In genomic region chr1:47859092-47859743, GRCh38 we compare ENCODE assay signal across 19 cellular contexts.
DNase-seq lines count a peak whose midpoint lies in the region; ATAC-seq and TF ChIP-seq lines count a peak whose summit lies in the region.
"Had no signal": no experiment of that assay in that cellular context is flagged by ENCODE, and none has a peak within 500 bp of the region (broad histone marks: within the 10 kb centered on the region; RNA-seq: fewer than 3 reads in every experiment).

No MANE protein-coding gene starts in this region.

- no peak overlapping the region for H3K27ac ChIP-seq in mesenchymal stem cell (ENCODE audit: low read length, poor library complexity, severe bottlenecking)
- H3K27ac ChIP-seq: HL-60, KMS-11, Peyer's patch had no signal

- peaks cover 1% of the 10 kb centered on the region for H3K4me1 ChIP-seq in mesenchymal stem cell (ENCODE audit: control insufficient read depth, insufficient read depth, low read depth, low read length)
- H3K4me1 ChIP-seq: Peyer's patch had no signal

- H2BK15ac ChIP-seq in mesenchymal stem cell (ENCODE audit: low read depth, poor library complexity, severe bottlenecking) = no peak overlapping the region

- no peaks in the 10 kb centered on the region for H3K36me3 Mint-ChIP-seq in activated CD8-positive, alpha-beta T cell treated with anti-CD3 and anti-CD28 coated beads, Interleukin-2, amount 10 ng/mL, durations not matched to agents 7 days and 5 days (ENCODE audit: low read depth)
- H3K36me3 Mint-ChIP-seq in activated CD8-positive, alpha-beta T cell treated with anti-CD3 and anti-CD28 coated beads for 36 hours (ENCODE audit: low read depth) = no peaks in the 10 kb centered on the region
- H3K36me3 Mint-ChIP-seq in naive thymus-derived CD8-positive, alpha-beta T cell = no peaks in the 10 kb centered on the region

- H3K27me3 Mint-ChIP-seq in activated CD8-positive, alpha-beta T cell treated with anti-CD3 and anti-CD28 coated beads, Interleukin-2, amount 10 ng/mL, durations not matched to agents 7 days and 5 days (ENCODE audit: low read depth) = peaks cover 27% of the 10 kb centered on the region
- peaks cover 1% of the 10 kb centered on the region for H3K27me3 Mint-ChIP-seq in activated CD8-positive, alpha-beta T cell treated with anti-CD3 and anti-CD28 coated beads for 36 hours
- H3K27me3 Mint-ChIP-seq in naive thymus-derived CD8-positive, alpha-beta T cell = peaks cover 0 to 14% (median 3%) of the 10 kb centered on the region in 5 donors

- no peaks in the 10 kb centered on the region for H3K79me1 ChIP-seq in mesenchymal stem cell (replicated peaks; ENCODE audit: low read length, poor library complexity, severe bottlenecking)

- no peaks in the 10 kb centered on the region for H3K36me3 ChIP-seq in mesenchymal stem cell (ENCODE audit: control insufficient read depth in 1 of 2, insufficient read depth in 2 of 2, low read depth in 1 of 2, low read length in 2 of 2)
- H3K36me3 ChIP-seq: Peyer's patch had no signal

- H3K27ac Mint-ChIP-seq in activated CD8-positive, alpha-beta T cell treated with anti-CD3 and anti-CD28 coated beads, Interleukin-2, amount 10 ng/mL, durations not matched to agents 7 days and 5 days = no peak overlapping the region
- no peak overlapping the region for H3K27ac Mint-ChIP-seq in activated CD8-positive, alpha-beta T cell treated with anti-CD3 and anti-CD28 coated beads for 36 hours
- H3K27ac Mint-ChIP-seq in naive thymus-derived CD8-positive, alpha-beta T cell = peak overlapping the region in 1 of 10 donors; percentile 2

- peak; percentile 27 for DNase-seq in activated CD8-positive, alpha-beta T cell treated with anti-CD3 and anti-CD28 coated beads, Interleukin-2, amount 10 ng/mL, durations not matched to agents 7 days and 5 days
- DNase-seq in activated CD8-positive, alpha-beta T cell treated with anti-CD3 and anti-CD28 coated beads for 36 hours = no peak
- DNase-seq in SW480 (ENCODE audit: low spot score) = peak; percentile 81
- DNase-seq in epithelial cell of esophagus (ENCODE audit: low read depth) = peak; percentile 6
- DNase-seq in naive thymus-derived CD8-positive, alpha-beta T cell = no peak
- DNase-seq in mesenchymal stem cell = no peak
- no peak for DNase-seq in middle frontal gyrus (ENCODE audit: extremely low spot score, low spot score)
- DNase-seq: 8988T, C1 segment of cervical spinal cord, MV-4-11, NCI-H1417 treated with DMSO at 0.1 percent for 48 hours, NCI-H2029, NCI-H2171 treated with DMSO at 0.1 percent for 48 hours, NCI-H774, Peyer's patch, SHP77 treated with DMSO at 0.1 percent for 48 hours had no signal

- H3K4ac ChIP-seq in mesenchymal stem cell (ENCODE audit: low read depth in 1 of 2, low read length in 2 of 2) = no peak overlapping the region

- no peak overlapping the region for H2BK12ac ChIP-seq in mesenchymal stem cell (ENCODE audit: low read length in 2 of 2)

- peaks cover 12% of the 10 kb centered on the region for H3K4me1 Mint-ChIP-seq in activated CD8-positive, alpha-beta T cell treated with anti-CD3 and anti-CD28 coated beads, Interleukin-2, amount 10 ng/mL, durations not matched to agents 7 days and 5 days (ENCODE audit: low read depth)
- no peaks in the 10 kb centered on the region for H3K4me1 Mint-ChIP-seq in activated CD8-positive, alpha-beta T cell treated with anti-CD3 and anti-CD28 coated beads for 36 hours (ENCODE audit: low read depth)
- H3K4me1 Mint-ChIP-seq in naive thymus-derived CD8-positive, alpha-beta T cell = peaks cover 0 to 16% (median 6%) of the 10 kb centered on the region in 4 donors

- no peak overlapping the region for H3K4me2 ChIP-seq in mesenchymal stem cell (ENCODE audit: low read length, poor library complexity, severe bottlenecking)
- H3K4me2 ChIP-seq: KMS-11 had no signal

- H3K9me3 Mint-ChIP-seq in activated CD8-positive, alpha-beta T cell treated with anti-CD3 and anti-CD28 coated beads, Interleukin-2, amount 10 ng/mL, durations not matched to agents 7 days and 5 days (ENCODE audit: insufficient read depth) = no peaks in the 10 kb centered on the region
- no peaks in the 10 kb centered on the region for H3K9me3 Mint-ChIP-seq in activated CD8-positive, alpha-beta T cell treated with anti-CD3 and anti-CD28 coated beads for 36 hours
- H3K9me3 Mint-ChIP-seq in naive thymus-derived CD8-positive, alpha-beta T cell = no peaks in the 10 kb centered on the region

- WGBS in mesenchymal stem cell = 38% methylated on average over 3 of the region's 3 CpGs

- no peak overlapping the region for H2AFZ ChIP-seq in mesenchymal stem cell (ENCODE audit: low read depth, low read length)

- H4K8ac ChIP-seq in mesenchymal stem cell (ENCODE audit: low read length) = no peak overlapping the region

- no peak overlapping the region for H3K4me3 ChIP-seq in epithelial cell of esophagus (ENCODE audit: low read length)
- no peak overlapping the region for H3K4me3 ChIP-seq in mesenchymal stem cell (ENCODE audit: insufficient read depth in 1 of 2, low read depth in 1 of 2, low read length in 2 of 2)
- H3K4me3 ChIP-seq: Peyer's patch had no signal

- no peak overlapping the region for H3K18ac ChIP-seq in mesenchymal stem cell (ENCODE audit: low read depth in 1 of 2, low read length in 2 of 2)

- no peak overlapping the region for H2AK5ac ChIP-seq in mesenchymal stem cell (ENCODE audit: low read length, severe bottlenecking)

- H3K23ac ChIP-seq in mesenchymal stem cell (ENCODE audit: low read length in 2 of 2) = no peak overlapping the region

- TF ChIP-seq CTCF in activated CD8-positive, alpha-beta T cell treated with anti-CD3 and anti-CD28 coated beads for 36 hours (IDR thresholded peaks at IDR 0.05) = no peak
- no peak for TF ChIP-seq CTCF in epithelial cell of esophagus (IDR thresholded peaks at IDR 0.05; ENCODE audit: insufficient read depth, low read depth, low read length, missing control alignments)

- H3K14ac ChIP-seq in mesenchymal stem cell (ENCODE audit: low read length in 2 of 2) = no peak overlapping the region

- intact Hi-C loops in activated CD8-positive, alpha-beta T cell treated with anti-CD3 and anti-CD28 coated beads for 36 hours (cut with micrococcal nuclease) = no loop called here

- no peak overlapping the region for H3K9ac ChIP-seq in mesenchymal stem cell (ENCODE audit: low read length)
- H3K9ac ChIP-seq: KMS-11 had no signal

- POLR2A ChIA-PET in activated CD8-positive, alpha-beta T cell treated with anti-CD3 and anti-CD28 coated beads, Interleukin-2, amount 10 ng/mL, durations not matched to agents 7 days and 5 days (lab: Charles Lee) = no interaction called here
- POLR2A ChIA-PET in activated CD8-positive, alpha-beta T cell treated with anti-CD3 and anti-CD28 coated beads for 36 hours (lab: Charles Lee) = interaction anchor here (0.6 kb wide), 1 partner anchor 413 kb away, joined by 3 read pairs; no protein-coding TSS in a partner anchor
- POLR2A ChIA-PET in naive thymus-derived CD8-positive, alpha-beta T cell (lab: Charles Lee) = no interaction called here

- peak; percentile 44 for ATAC-seq in activated CD8-positive, alpha-beta T cell treated with anti-CD3 and anti-CD28 coated beads, Interleukin-2, amount 10 ng/mL, durations not matched to agents 7 days and 5 days
- ATAC-seq in activated CD8-positive, alpha-beta T cell treated with anti-CD3 and anti-CD28 coated beads for 36 hours = no peak
- no peak for ATAC-seq in naive thymus-derived CD8-positive, alpha-beta T cell
- ATAC-seq in HG03139 (IDR thresholded peaks at IDR 0.05; ENCODE audit: unreplicated experiment) = no peak

- CTCF ChIA-PET in activated CD8-positive, alpha-beta T cell treated with anti-CD3 and anti-CD28 coated beads, Interleukin-2, amount 10 ng/mL, durations not matched to agents 7 days and 5 days (lab: Charles Lee) = no interaction called here
- CTCF ChIA-PET in activated CD8-positive, alpha-beta T cell treated with anti-CD3 and anti-CD28 coated beads for 36 hours (lab: Charles Lee) = no interaction called here

- H4K91ac ChIP-seq in mesenchymal stem cell (ENCODE audit: low read length) = no peak overlapping the region

- no peaks in the 10 kb centered on the region for H3K9me3 ChIP-seq in mesenchymal stem cell (ENCODE audit: control insufficient read depth, low read length)
- H3K9me3 ChIP-seq: Peyer's patch had no signal

- H2BK5ac ChIP-seq in mesenchymal stem cell (ENCODE audit: low read depth, low read length, poor library complexity, severe bottlenecking) = no peak overlapping the region

- H3K27me3 ChIP-seq in mesenchymal stem cell (ENCODE audit: control insufficient read depth in 1 of 2, insufficient read depth in 1 of 2, low read length in 2 of 2) = no peaks in the 10 kb centered on the region
- H3K27me3 ChIP-seq: Peyer's patch had no signal

- no peak overlapping the region for H3K4me3 Mint-ChIP-seq in activated CD8-positive, alpha-beta T cell treated with anti-CD3 and anti-CD28 coated beads, Interleukin-2, amount 10 ng/mL, durations not matched to agents 7 days and 5 days
- H3K4me3 Mint-ChIP-seq in activated CD8-positive, alpha-beta T cell treated with anti-CD3 and anti-CD28 coated beads for 36 hours = no peak overlapping the region
- no peak overlapping the region for H3K4me3 Mint-ChIP-seq in naive thymus-derived CD8-positive, alpha-beta T cell

- H2BK120ac ChIP-seq in mesenchymal stem cell (ENCODE audit: low read depth, low read length) = no peak overlapping the region

Comparison
In these comparisons a context has a peak if more than half of its experiments do, and no peak if none do; other contexts are left out.
1. DNase-seq: peak in activated CD8-positive, alpha-beta T cell treated with anti-CD3 and anti-CD28 coated beads, Interleukin-2, amount 10 ng/mL, durations not matched to agents 7 days and 5 days (single experiment), SW480 (single experiment) and epithelial cell of esophagus (single experiment); none in activated CD8-positive, alpha-beta T cell treated with anti-CD3 and anti-CD28 coated beads for 36 hours (single experiment), naive thymus-derived CD8-positive, alpha-beta T cell (0 of 10), mesenchymal stem cell (single experiment) and middle frontal gyrus (single experiment).